ENCODE assay signal across 9 cellular contexts in the genomic region with DNA sequence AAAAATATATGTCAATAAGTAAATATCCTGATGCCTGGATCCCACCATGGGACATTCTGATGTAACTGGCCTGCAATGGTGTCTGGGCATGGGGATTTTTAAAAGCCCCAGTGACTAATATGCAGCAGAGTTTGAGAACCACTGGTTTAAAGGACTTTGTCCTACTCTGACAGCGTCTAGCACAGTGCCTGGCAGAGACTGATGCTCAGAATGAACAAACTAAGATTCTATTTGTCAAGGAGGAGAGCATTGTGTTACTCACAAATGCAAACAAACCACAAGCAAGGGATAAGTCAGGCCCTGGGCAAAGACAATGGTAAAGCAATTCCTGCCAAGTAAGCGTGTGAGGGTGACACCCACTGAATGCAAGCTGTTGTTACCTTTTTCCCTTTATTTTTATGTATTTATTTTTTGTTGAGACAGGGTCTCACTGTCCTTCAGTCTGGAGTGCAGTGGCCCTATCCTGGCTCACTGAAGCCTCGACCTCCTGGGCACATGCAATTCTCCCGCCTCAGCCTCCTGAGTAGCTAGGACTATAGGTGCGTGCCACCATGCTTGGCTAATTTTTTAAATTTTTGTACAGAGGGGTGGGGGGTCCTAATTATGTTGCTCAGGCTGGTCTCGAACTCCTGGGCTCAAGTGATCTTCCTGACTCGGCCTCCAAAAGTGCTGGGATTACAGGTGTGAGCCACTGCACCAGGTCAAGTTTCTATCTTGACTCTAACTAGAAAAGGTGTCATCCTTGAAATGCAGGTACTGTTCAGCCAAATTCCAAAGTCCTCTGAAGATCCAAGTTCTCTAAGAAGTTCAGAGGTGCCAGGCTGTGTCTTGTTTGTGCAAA. TPM values are rescaled to one million over a fixed set of nuclear protein-coding genes. Genes with fewer than 3 reads are reported as not detected.
DNase-seq lines count a peak whose midpoint lies in the region; ATAC-seq and TF ChIP-seq lines count a peak whose summit lies in the region.
"Had no signal": no experiment of that assay in that cellular context is flagged by ENCODE, and none has a peak within 500 bp of the region (broad histone marks: within the 10 kb centered on the region; RNA-seq: fewer than 3 reads in every experiment).

No MANE protein-coding gene starts in this region.

- TF ChIP-seq CTCF in WERI-Rb-1 (IDR thresholded peaks at IDR 0.05; ENCODE audit: low read depth, low read length) = no peak
- TF ChIP-seq CTCF in fibroblast of the aortic adventitia (IDR thresholded peaks at IDR 0.05; ENCODE audit: insufficient read depth, low read length) = no peak
- no peak for TF ChIP-seq CTCF in smooth muscle cell (IDR thresholded peaks at IDR 0.05; ENCODE audit: borderline replicate concordance, insufficient read depth, poor library complexity, severe bottlenecking)

- H2AFZ ChIP-seq in smooth muscle cell (ENCODE audit: low read depth) = peak overlapping the region; percentile 73

- H4K20me1 ChIP-seq in smooth muscle cell (ENCODE audit: low read depth) = no peaks in the 10 kb centered on the region

- DNase-seq in DMS53 (lab: John Stamatoyannopoulos, UW) = peak; percentile 23
- DNase-seq in DMS53 treated with DMSO at 0.1 percent for 48 hours (lab: John Stamatoyannopoulos, UW; ENCODE audit: unreplicated experiment) = no peak
- DNase-seq in WERI-Rb-1 = no peak
- DNase-seq in fibroblast of the aortic adventitia (ENCODE audit: low read depth) = peak; percentile 48
- no peak for DNase-seq in smooth muscle cell (lab: John Stamatoyannopoulos, UW; ENCODE audit: unreplicated experiment)
- DNase-seq in DMS153 (lab: John Stamatoyannopoulos, UW) = no peak
- no peak for DNase-seq in NCI-H82 treated with DMSO at 0.1 percent for 48 hours (lab: John Stamatoyannopoulos, UW; ENCODE audit: unreplicated experiment)

- H3K27ac ChIP-seq in WERI-Rb-1 (peak overlapping the region; percentile 49; the same call in 1 of the 2 replicates), smooth muscle cell (ENCODE audit: low read depth) (no peak overlapping the region)
- H3K27ac ChIP-seq: 22Rv1 had no signal

- H3F3A ChIP-seq in smooth muscle cell (ENCODE audit: low read depth) = no peaks in the 10 kb centered on the region

- no peaks in the 10 kb centered on the region for H3K27me3 ChIP-seq in WERI-Rb-1 (ENCODE audit: insufficient read depth, low read depth, severe bottlenecking)
- no peaks in the 10 kb centered on the region for H3K27me3 ChIP-seq in smooth muscle cell (ENCODE audit: low read depth)

- peak overlapping the region; percentile 98 for H3K4me2 ChIP-seq in smooth muscle cell

- no peaks in the 10 kb centered on the region for H3K4me1 ChIP-seq in smooth muscle cell (ENCODE audit: low read depth)

- no peak for ATAC-seq in GM19463 (IDR thresholded peaks at IDR 0.05; ENCODE audit: unreplicated experiment)

- no peak overlapping the region; the same call in 1 of the 2 replicates for H3K4me3 ChIP-seq in WERI-Rb-1 (ENCODE audit: low read depth, low read length)
- no peak overlapping the region for H3K4me3 ChIP-seq in fibroblast of the aortic adventitia (ENCODE audit: low read depth, low read length)
- H3K4me3 ChIP-seq in smooth muscle cell = no peak overlapping the region

- H3K79me2 ChIP-seq in smooth muscle cell (ENCODE audit: low read depth) = peaks cover 6% of the 10 kb centered on the region

- H3K9me3 ChIP-seq in WERI-Rb-1 (ENCODE audit: severe bottlenecking) (peaks cover 7% of the 10 kb centered on the region), smooth muscle cell (replicated peaks; ENCODE audit: low read depth) (peaks cover 6% of the 10 kb centered on the region)

- H3K36me3 ChIP-seq in WERI-Rb-1 (no peaks in the 10 kb centered on the region), smooth muscle cell (ENCODE audit: low read depth) (peaks cover 3% of the 10 kb centered on the region)

- no peak overlapping the region for H3K9ac ChIP-seq in smooth muscle cell (ENCODE audit: low read depth)

- WGBS in smooth muscle cell (ENCODE audit: low lambda C conversion rate) = 92% methylated on average over 7 of the region's 7 CpGs

RNA-seq across cellular contexts. Expression of a gene that starts 0.9 kb away (rescaled TPM):
- 8.5 and 10.3 TPM in 2 replicates for total RNA-seq in fibroblast of the aortic adventitia (ENCODE audit: low replicate concordance)
- 5.9 and 8.2 TPM in 2 replicates for total RNA-seq in smooth muscle cell
- polyA plus RNA-seq in smooth muscle cell = 3.6 and 4.1 TPM in 2 replicates

Comparison
In these comparisons a context has a peak if more than half of its experiments do, and no peak if none do; other contexts are left out.
1. DNase-seq: peak in DMS53 (single experiment) and fibroblast of the aortic adventitia (single experiment); none in DMS53 treated with DMSO at 0.1 percent for 48 hours (single experiment), WERI-Rb-1 (single experiment), smooth muscle cell (single experiment), DMS153 (single experiment) and NCI-H82 treated with DMSO at 0.1 percent for 48 hours (single experiment).